8 cellular contexts compared by ENCODE assay signal in genomic region chr7:122517576-122517975, GRCh38.
"Had no signal": no experiment of that assay in that cellular context is flagged by ENCODE, and none has a peak within 500 bp of the region (broad histone marks: within the 10 kb centered on the region; RNA-seq: fewer than 3 reads in every experiment).

No MANE protein-coding gene starts in this region.

- H3K4me3 ChIP-seq: HAP-1 had no signal

- H3K9me3 ChIP-seq: HAP-1 had no signal

- DNase-seq: GOT3, HFFc6, KBM-7 had no signal

- H3K36me3 ChIP-seq: HAP-1 had no signal

- H3K27me3 Mint-ChIP-seq: IgD-negative memory B cell had no signal

- H3K4me1 Mint-ChIP-seq: IgD-negative memory B cell had no signal

- H3K27ac Mint-ChIP-seq: HFFc6, IgD-negative memory B cell had no signal

- H3K36me3 Mint-ChIP-seq: IgD-negative memory B cell had no signal

- H3K27ac ChIP-seq: HL-60 had no signal

- H3K4me3 Mint-ChIP-seq: HFFc6, IgD-negative memory B cell had no signal

- H3K9me3 Mint-ChIP-seq: IgD-negative memory B cell had no signal

- ATAC-seq: HCT116, HepG2 had no signal
